ENCODE assay signal across 17 cellular contexts in the genomic region with DNA sequence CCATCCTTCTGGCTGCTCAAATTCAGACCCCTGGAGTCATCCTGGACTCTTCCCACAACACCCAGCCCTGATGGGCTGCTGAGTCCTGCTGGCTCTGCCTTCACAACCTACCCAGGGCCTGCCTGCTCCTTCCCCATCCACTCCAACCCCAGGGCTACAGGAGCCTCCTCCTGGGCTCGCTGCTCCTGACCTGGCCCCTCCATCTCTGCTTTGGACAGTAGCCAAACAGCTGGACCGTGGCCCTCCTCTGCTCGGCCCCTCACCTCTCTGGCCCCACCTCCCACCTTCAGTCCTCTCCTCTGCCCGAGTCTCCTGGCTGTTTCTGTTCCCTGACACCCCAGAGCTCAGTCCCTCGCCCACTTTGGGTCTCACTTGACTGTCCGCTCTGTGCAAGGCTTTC.
DNase-seq lines count a peak whose midpoint lies in the region; ATAC-seq, FAIRE-seq and TF ChIP-seq lines count a peak whose summit lies in the region.
"Had no signal": no experiment of that assay in that cellular context is flagged by ENCODE, and none has a peak within 500 bp of the region (broad histone marks: within the 10 kb centered on the region; RNA-seq: fewer than 3 reads in every experiment).

No MANE protein-coding gene starts in this region.

- H3K9me3 ChIP-seq in A549, result no peaks in the 10 kb centered on the region
- no peaks in the 10 kb centered on the region for H3K9me3 ChIP-seq in osteoblast (ENCODE audit: low read depth, low read length)
- no peaks in the 10 kb centered on the region for H3K9me3 ChIP-seq in thyroid gland

- peaks cover 12% of the 10 kb centered on the region for H3K4me1 Mint-ChIP-seq in activated CD8-positive, alpha-beta memory T cell treated with anti-CD3 and anti-CD28 coated beads, Interleukin-2, amount 10 ng/mL, durations not matched to agents 7 days and 5 days
- H3K4me1 Mint-ChIP-seq in chondrocyte (ENCODE audit: low read depth), result no peaks in the 10 kb centered on the region
- H3K4me1 Mint-ChIP-seq in activated T-helper 17 cell treated with anti-CD3 and anti-CD28 coated beads, Interleukin-2, amount 50 U/mL, for 72 hours, result peaks cover 6% of the 10 kb centered on the region

- H3K4me2 ChIP-seq in A549 (no peak overlapping the region), osteoblast (ENCODE audit: insufficient read depth, low read length) (no peak overlapping the region)

- H3K27ac Mint-ChIP-seq in activated CD8-positive, alpha-beta memory T cell treated with anti-CD3 and anti-CD28 coated beads, Interleukin-2, amount 10 ng/mL, durations not matched to agents 7 days and 5 days, result peak overlapping the region; percentile 22
- no peak overlapping the region for H3K27ac Mint-ChIP-seq in chondrocyte (ENCODE audit: unreplicated experiment)
- H3K27ac Mint-ChIP-seq in activated T-helper 17 cell treated with anti-CD3 and anti-CD28 coated beads, Interleukin-2, amount 50 U/mL, for 72 hours, result no peak overlapping the region
- H3K27ac Mint-ChIP-seq: HFFc6 had no signal

- H3K9me3 Mint-ChIP-seq in activated CD8-positive, alpha-beta memory T cell treated with anti-CD3 and anti-CD28 coated beads, Interleukin-2, amount 10 ng/mL, durations not matched to agents 7 days and 5 days (ENCODE audit: low read depth), result no peaks in the 10 kb centered on the region
- H3K9me3 Mint-ChIP-seq in chondrocyte (ENCODE audit: low read depth), result no peaks in the 10 kb centered on the region
- no peaks in the 10 kb centered on the region for H3K9me3 Mint-ChIP-seq in activated T-helper 17 cell treated with anti-CD3 and anti-CD28 coated beads, Interleukin-2, amount 50 U/mL, for 72 hours
- H3K9me3 Mint-ChIP-seq: HFFc6 had no signal

- no peaks in the 10 kb centered on the region for H3K4me1 ChIP-seq in A549
- peaks cover 10% of the 10 kb centered on the region for H3K4me1 ChIP-seq in osteoblast (ENCODE audit: insufficient read depth, low read length)
- H3K4me1 ChIP-seq in thyroid gland, result no peaks in the 10 kb centered on the region

- H3K27me3 Mint-ChIP-seq in activated CD8-positive, alpha-beta memory T cell treated with anti-CD3 and anti-CD28 coated beads, Interleukin-2, amount 10 ng/mL, durations not matched to agents 7 days and 5 days, result no peaks in the 10 kb centered on the region
- H3K27me3 Mint-ChIP-seq in chondrocyte (ENCODE audit: low read depth), result no peaks in the 10 kb centered on the region
- H3K27me3 Mint-ChIP-seq in activated T-helper 17 cell treated with anti-CD3 and anti-CD28 coated beads, Interleukin-2, amount 50 U/mL, for 72 hours, result no peaks in the 10 kb centered on the region

- H3K36me3 ChIP-seq in osteoblast (ENCODE audit: insufficient read depth, low read length) (no peaks in the 10 kb centered on the region), thyroid gland (no peaks in the 10 kb centered on the region)

- WGBS in A549 (ENCODE audit: missing lambda C conversion rate), result 67% methylated on average over 6 of the region's 6 CpGs
- WGBS in thyroid gland, 2 donors, result 58 to 70% methylated on average over 6 of the region's 6 CpGs

- no peak for ATAC-seq in activated CD8-positive, alpha-beta memory T cell treated with anti-CD3 and anti-CD28 coated beads, Interleukin-2, amount 10 ng/mL, durations not matched to agents 7 days and 5 days
- peak; percentile 12 to 13; a peak in 1 of 6 replicates for ATAC-seq in A549
- no peak for ATAC-seq in activated T-helper 17 cell treated with anti-CD3 and anti-CD28 coated beads, Interleukin-2, amount 50 U/mL, for 72 hours (replicated peaks)

- H3K27ac ChIP-seq in A549 (no peak overlapping the region), osteoblast (ENCODE audit: low read depth, low read length) (no peak overlapping the region), thyroid gland (no peak overlapping the region)
- H3K27ac ChIP-seq: 22Rv1 had no signal

- no peak overlapping the region for H2AFZ ChIP-seq in osteoblast (ENCODE audit: low read length)

- H3K79me2 ChIP-seq in osteoblast (ENCODE audit: insufficient read depth, low read length), result no peaks in the 10 kb centered on the region

- TF ChIP-seq POLR2A in A549 (IDR thresholded peaks at IDR 0.05; ENCODE audit: low read length) (no peak), thyroid gland (IDR thresholded peaks at IDR 0.05) (no peak)

- POLR2A ChIA-PET in A549 (lab: Yijun Ruan, JAX), result no interaction called here

- FAIRE-seq in A549 (lab: Jason Lieb, UNC), result no peak
- FAIRE-seq: H1 had no signal

- intact Hi-C loops in thyroid gland (cut with DNase I), result no loop called here

- no peaks in the 10 kb centered on the region for H3K36me3 Mint-ChIP-seq in activated CD8-positive, alpha-beta memory T cell treated with anti-CD3 and anti-CD28 coated beads, Interleukin-2, amount 10 ng/mL, durations not matched to agents 7 days and 5 days
- no peaks in the 10 kb centered on the region for H3K36me3 Mint-ChIP-seq in chondrocyte (ENCODE audit: low read depth)
- H3K36me3 Mint-ChIP-seq in activated T-helper 17 cell treated with anti-CD3 and anti-CD28 coated beads, Interleukin-2, amount 50 U/mL, for 72 hours (ENCODE audit: low read depth), result no peaks in the 10 kb centered on the region

- no peaks in the 10 kb centered on the region for H4K20me1 ChIP-seq in osteoblast (ENCODE audit: insufficient read depth, low read length)

- no peak overlapping the region for H3K4me3 Mint-ChIP-seq in activated CD8-positive, alpha-beta memory T cell treated with anti-CD3 and anti-CD28 coated beads, Interleukin-2, amount 10 ng/mL, durations not matched to agents 7 days and 5 days
- no peak overlapping the region for H3K4me3 Mint-ChIP-seq in chondrocyte (ENCODE audit: unreplicated experiment)
- no peak overlapping the region for H3K4me3 Mint-ChIP-seq in activated T-helper 17 cell treated with anti-CD3 and anti-CD28 coated beads, Interleukin-2, amount 50 U/mL, for 72 hours
- H3K4me3 Mint-ChIP-seq: HFFc6 had no signal

- H3K4me3 ChIP-seq in A549 (no peak overlapping the region), osteoblast (ENCODE audit: insufficient read depth, low read length) (no peak overlapping the region), thyroid gland (replicated peaks in 1 of 3) (no peak overlapping the region)

- TF ChIP-seq CTCF in A549 (IDR thresholded peaks at IDR 0.05) (no peak), chondrocyte (IDR thresholded peaks at IDR 0.05) (no peak), osteoblast (IDR thresholded peaks at IDR 0.05; ENCODE audit: extremely low read depth, low read depth, low read length) (no peak), thyroid gland (IDR thresholded peaks at IDR 0.05) (no peak)

- no peak for TF ChIP-seq EP300 in A549 (IDR thresholded peaks at IDR 0.05)

- no peaks in the 10 kb centered on the region for H3K27me3 ChIP-seq in osteoblast (ENCODE audit: insufficient read depth, low read length)
- H3K27me3 ChIP-seq in thyroid gland, result no peaks in the 10 kb centered on the region

- no peak for TF ChIP-seq RAD21 in A549 (conservative IDR thresholded peaks at IDR 0.05 in 1 of 2, IDR thresholded peaks at IDR 0.05 in 1 of 2)

- DNase-seq in activated CD8-positive, alpha-beta memory T cell treated with anti-CD3 and anti-CD28 coated beads, Interleukin-2, amount 10 ng/mL, durations not matched to agents 7 days and 5 days, result no peak
- no peak for DNase-seq in activated CD8-positive, alpha-beta memory T cell treated with anti-CD3 and anti-CD28 coated beads, Interleukin-2, amount 50 U/mL, for 4 hours
- no peak for DNase-seq in A549 (ENCODE audit: low read depth in 1 of 2, low spot score in 1 of 2)
- peak; percentile 63 for DNase-seq in chondrocyte (ENCODE audit: low spot score)
- DNase-seq in osteoblast (ENCODE audit: insufficient read length, low spot score, missing footprints), result peak; percentile 32
- no peak for DNase-seq in NCI-H1092 (lab: John Stamatoyannopoulos, UW)
- DNase-seq in thyroid gland, result no peak
- DNase-seq: DMS79 treated with DMSO at 0.1 percent for 48 hours, HFFc6, KG1, MV-4-11, NCI-H1436, NCI-H1930, NCI-H345 had no signal

- CTCF ChIA-PET in activated CD8-positive, alpha-beta memory T cell treated with anti-CD3 and anti-CD28 coated beads, Interleukin-2, amount 10 ng/mL, durations not matched to agents 7 days and 5 days (lab: Charles Lee), result interaction anchor here (0.9 kb wide), 1 partner anchor 10 kb away, joined by 3 read pairs; no protein-coding TSS in a partner anchor
- CTCF ChIA-PET in A549 (lab: Yijun Ruan, JAX), result interaction anchor here (1.0 to 6.3 kb wide), 8 partner anchors 10 to 337 kb away, joined by 3 to 61 read pairs (median 12); no protein-coding TSS in a partner anchor

TF ChIP-seq in A549, 52 proteins besides CTCF, POLR2A, EP300 and RAD21 (continues in another document):
- TF ChIP-seq, protein P1, sequence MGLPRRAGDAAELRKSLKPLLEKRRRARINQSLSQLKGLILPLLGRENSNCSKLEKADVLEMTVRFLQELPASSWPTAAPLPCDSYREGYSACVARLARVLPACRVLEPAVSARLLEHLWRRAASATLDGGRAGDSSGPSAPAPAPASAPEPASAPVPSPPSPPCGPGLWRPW (IDR thresholded peaks at IDR 0.05), result no peak
- no peak for TF ChIP-seq ZNF302 (CRISPR knock-in tag; IDR thresholded peaks at IDR 0.05)
- TF ChIP-seq NR3C1 (IDR thresholded peaks at IDR 0.05), result no peak
- TF ChIP-seq, protein P2, sequence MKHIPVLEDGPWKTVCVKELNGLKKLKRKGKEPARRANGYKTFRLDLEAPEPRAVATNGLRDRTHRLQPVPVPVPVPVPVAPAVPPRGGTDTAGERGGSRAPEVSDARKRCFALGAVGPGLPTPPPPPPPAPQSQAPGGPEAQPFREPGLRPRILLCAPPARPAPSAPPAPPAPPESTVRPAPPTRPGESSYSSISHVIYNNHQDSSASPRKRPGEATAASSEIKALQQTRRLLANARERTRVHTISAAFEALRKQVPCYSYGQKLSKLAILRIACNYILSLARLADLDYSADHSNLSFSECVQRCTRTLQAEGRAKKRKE (CRISPR knock-in tag; IDR thresholded peaks at IDR 0.05; ENCODE audit: low read depth), result no peak
- TF ChIP-seq JUN (IDR thresholded peaks at IDR 0.05), result no peak
- no peak for TF ChIP-seq BHLHE40 (IDR thresholded peaks at IDR 0.05; ENCODE audit: low read depth, low read length)
- TF ChIP-seq NFE2L2 (conservative IDR thresholded peaks at IDR 0.05; ENCODE audit: low read length), result no peak
- TF ChIP-seq FOSB (CRISPR knock-in tag; IDR thresholded peaks at IDR 0.05), result no peak
- TF ChIP-seq RNF2 (IDR thresholded peaks at IDR 0.05; ENCODE audit: borderline replicate concordance, low read depth), result no peak
- TF ChIP-seq GATA3 (IDR thresholded peaks at IDR 0.05; ENCODE audit: borderline replicate concordance), result no peak
- TF ChIP-seq CEBPB (IDR thresholded peaks at IDR 0.05), result no peak
- no peak for TF ChIP-seq MAZ (IDR thresholded peaks at IDR 0.05; ENCODE audit: borderline replicate concordance, low read depth, low read length)
- no peak for TF ChIP-seq FOXS1 (CRISPR knock-in tag; IDR thresholded peaks at IDR 0.05)

Comparison
In these comparisons a context has a peak if more than half of its experiments do, and no peak if none do; other contexts are left out.
1. ATAC-seq: peak in A549 (2 of 2); none in activated CD8-positive, alpha-beta memory T cell treated with anti-CD3 and anti-CD28 coated beads, Interleukin-2, amount 10 ng/mL, durations not matched to agents 7 days and 5 days (single experiment) and activated T-helper 17 cell treated with anti-CD3 and anti-CD28 coated beads, Interleukin-2, amount 50 U/mL, for 72 hours (single experiment).
2. DNase-seq: peak in chondrocyte (single experiment) and osteoblast (single experiment); none in activated CD8-positive, alpha-beta memory T cell treated with anti-CD3 and anti-CD28 coated beads, Interleukin-2, amount 10 ng/mL, durations not matched to agents 7 days and 5 days (single experiment), activated CD8-positive, alpha-beta memory T cell treated with anti-CD3 and anti-CD28 coated beads, Interleukin-2, amount 50 U/mL, for 4 hours (single experiment), A549 (0 of 2), NCI-H1092 (single experiment) and thyroid gland (0 of 2).